Comparison of ENCODE assay signal across 20 cellular contexts in genomic region chr11:61885166-61885778, GRCh38. TPM values are rescaled to one million over a fixed set of nuclear protein-coding genes. Genes with fewer than 3 reads are reported as not detected.
DNase-seq lines count a peak whose midpoint lies in the region; ATAC-seq and TF ChIP-seq lines count a peak whose summit lies in the region.
"Had no signal": no experiment of that assay in that cellular context is flagged by ENCODE, and none has a peak within 500 bp of the region (broad histone marks: within the 10 kb centered on the region; RNA-seq: fewer than 3 reads in every experiment).

No MANE protein-coding gene starts in this region.

- no peak overlapping the region for H3K4me2 ChIP-seq in neural progenitor cell
- H3K4me2 ChIP-seq: hepatocyte had no signal

- H3K36me3 ChIP-seq in RWPE2 (ENCODE audit: low read depth) = peaks cover 49% of the 10 kb centered on the region
- H3K36me3 ChIP-seq in neural progenitor cell = no peaks in the 10 kb centered on the region
- H3K36me3 ChIP-seq in lower lobe of right lung = no peaks in the 10 kb centered on the region

- peaks cover 2% of the 10 kb centered on the region for H3K9me3 Mint-ChIP-seq in neural progenitor cell
- no peaks in the 10 kb centered on the region for H3K9me3 Mint-ChIP-seq in activated T-helper 17 cell treated with anti-CD3 and anti-CD28 coated beads, Interleukin-2, amount 50 U/mL, for 72 hours
- H3K9me3 Mint-ChIP-seq: neural crest cell; T-helper 2 cell treated with Interferon-gamma antibody and Interleukin-4, amounts not matched to agents 5 μg/mL and 100 μg/mL, for 36 hours had no signal

- no peak overlapping the region for H3K9ac ChIP-seq in neural progenitor cell

- ATAC-seq in RWPE2 (ENCODE audit: low read depth) (no peak), HG02938 (IDR thresholded peaks at IDR 0.05; ENCODE audit: unreplicated experiment) (no peak), lower lobe of right lung (no peak)
- ATAC-seq in activated T-helper 17 cell treated with anti-CD3 and anti-CD28 coated beads, Interleukin-2, amount 50 U/mL, for 72 hours (replicated peaks) = no peak

- peaks cover 13% of the 10 kb centered on the region for H3K4me1 Mint-ChIP-seq in neural progenitor cell
- H3K4me1 Mint-ChIP-seq in activated T-helper 17 cell treated with anti-CD3 and anti-CD28 coated beads, Interleukin-2, amount 50 U/mL, for 72 hours = no peaks in the 10 kb centered on the region

- no peaks in the 10 kb centered on the region for H3F3A ChIP-seq in neural progenitor cell (ENCODE audit: low read depth)

- peaks cover 4% of the 10 kb centered on the region for H3K27me3 Mint-ChIP-seq in neural progenitor cell (ENCODE audit: insufficient read depth, low read depth)
- H3K27me3 Mint-ChIP-seq in activated T-helper 17 cell treated with anti-CD3 and anti-CD28 coated beads, Interleukin-2, amount 50 U/mL, for 72 hours = no peaks in the 10 kb centered on the region

- DNase-seq in DMS 273 (lab: John Stamatoyannopoulos, UW; ENCODE audit: unreplicated experiment) (peak; percentile 25), DMS 273 treated with DMSO at 0.1 percent for 48 hours (lab: John Stamatoyannopoulos, UW) (no peak), NCI-H128 (lab: John Stamatoyannopoulos, UW; ENCODE audit: unreplicated experiment) (peak; percentile 35), RWPE2 (ENCODE audit: low spot score) (no peak), neural progenitor cell (ENCODE audit: low spot score) (peak; percentile 23), lower lobe of right lung (no peak)
- DNase-seq: activated CD4-positive, alpha-beta T cell treated with anti-CD3 and anti-CD28 coated beads for 4 hours; activated gamma-delta T cell; C1 segment of cervical spinal cord; cerebellar nuclear complex; H7; NCI-H226; stimulated activated CD4-positive, alpha-beta T cell treated with anti-CD3 and anti-CD28 coated beads, Interleukin-15, amount 100 ng/mL, for 24 hours; stimulated activated naive CD4-positive, alpha-beta T cell had no signal

- intact Hi-C loops in lower lobe of right lung (cut with DNase I) = no loop called here

- H3K36me3 Mint-ChIP-seq in neural progenitor cell = no peaks in the 10 kb centered on the region
- H3K36me3 Mint-ChIP-seq in activated T-helper 17 cell treated with anti-CD3 and anti-CD28 coated beads, Interleukin-2, amount 50 U/mL, for 72 hours (ENCODE audit: low read depth) = no peaks in the 10 kb centered on the region

- no peak overlapping the region for H3K4me3 ChIP-seq in RWPE2 (ENCODE audit: severe bottlenecking)
- H3K4me3 ChIP-seq in neural progenitor cell = no peak overlapping the region
- H3K4me3 ChIP-seq in lower lobe of right lung = no peak overlapping the region
- H3K4me3 ChIP-seq: hepatocyte had no signal

- no peaks in the 10 kb centered on the region for H3K79me2 ChIP-seq in neural progenitor cell (ENCODE audit: low read depth)
- H3K79me2 ChIP-seq: hepatocyte had no signal

- H2AFZ ChIP-seq in neural progenitor cell (replicated peaks) = no peak overlapping the region
- H2AFZ ChIP-seq: hepatocyte had no signal

- peaks cover 26% of the 10 kb centered on the region for H3K4me1 ChIP-seq in RWPE2 (ENCODE audit: insufficient read depth, poor library complexity, severe bottlenecking)
- H3K4me1 ChIP-seq in neural progenitor cell = peaks cover 7% of the 10 kb centered on the region
- peaks cover 11% of the 10 kb centered on the region for H3K4me1 ChIP-seq in lower lobe of right lung

- H3K27ac Mint-ChIP-seq in neural progenitor cell = no peak overlapping the region
- H3K27ac Mint-ChIP-seq in activated T-helper 17 cell treated with anti-CD3 and anti-CD28 coated beads, Interleukin-2, amount 50 U/mL, for 72 hours = no peak overlapping the region
- H3K27ac Mint-ChIP-seq: T-helper 2 cell treated with Interferon-gamma antibody and Interleukin-4, amounts not matched to agents 5 μg/mL and 100 μg/mL, for 36 hours had no signal

- H3K27ac ChIP-seq in RWPE2 (ENCODE audit: poor library complexity, severe bottlenecking) (peak overlapping the region; percentile 84), neural progenitor cell (no peak overlapping the region), lower lobe of right lung (no peak overlapping the region)
- H3K27ac ChIP-seq: 22Rv1, hepatocyte had no signal

- H4K20me1 ChIP-seq in neural progenitor cell (ENCODE audit: low read depth) = peaks cover 6% of the 10 kb centered on the region

- TF ChIP-seq CTCF in RWPE2 (IDR thresholded peaks at IDR 0.05; ENCODE audit: poor library complexity, severe bottlenecking) (no peak), neural progenitor cell (IDR thresholded peaks at IDR 0.05) (no peak), lower lobe of right lung (IDR thresholded peaks at IDR 0.05) (no peak)

- H3K9me3 ChIP-seq in RWPE2 (ENCODE audit: severe bottlenecking) (no peaks in the 10 kb centered on the region), neural progenitor cell (ENCODE audit: low read depth) (no peaks in the 10 kb centered on the region), lower lobe of right lung (no peaks in the 10 kb centered on the region)

- no peaks in the 10 kb centered on the region for H3K27me3 ChIP-seq in RWPE2 (ENCODE audit: insufficient read depth, poor library complexity, severe bottlenecking)
- H3K27me3 ChIP-seq in neural progenitor cell = no peaks in the 10 kb centered on the region
- H3K27me3 ChIP-seq in lower lobe of right lung (ENCODE audit: low read depth) = no peaks in the 10 kb centered on the region
- H3K27me3 ChIP-seq: hepatocyte had no signal

- no peak overlapping the region for H3K4me3 Mint-ChIP-seq in neural progenitor cell
- no peak overlapping the region for H3K4me3 Mint-ChIP-seq in activated T-helper 17 cell treated with anti-CD3 and anti-CD28 coated beads, Interleukin-2, amount 50 U/mL, for 72 hours
- H3K4me3 Mint-ChIP-seq: neural crest cell; T-helper 2 cell treated with Interferon-gamma antibody and Interleukin-4, amounts not matched to agents 5 μg/mL and 100 μg/mL, for 36 hours had no signal

RNA-seq across cellular contexts. Expression of gene FADS3, which starts 6.1 kb away (rescaled TPM):
- total RNA-seq in neural progenitor cell (ENCODE audit: low replicate concordance) = 10.1 and 28.7 TPM in 2 replicates
- 10 to 100 TPM in 1 of 2 donors, 1 to 10 TPM in 1; 3.6 to 24.7 TPM for total RNA-seq in activated T-helper 17 cell treated with anti-CD3 and anti-CD28 coated beads, Interleukin-2, amount 50 U/mL, for 72 hours
- 50.1 TPM for total RNA-seq in lower lobe of right lung

RNA-seq across cellular contexts. Expression of gene RAB3IL1, which starts 32.1 kb away (rescaled TPM):
- 1.4 TPM in 2 replicates for total RNA-seq in neural progenitor cell (ENCODE audit: low replicate concordance)
- total RNA-seq in activated T-helper 17 cell treated with anti-CD3 and anti-CD28 coated beads, Interleukin-2, amount 50 U/mL, for 72 hours = not detected
- total RNA-seq in lower lobe of right lung = 11.4 TPM

RNA-seq across cellular contexts. Expression of gene FADS2, which starts 57.2 kb away (rescaled TPM):
- total RNA-seq in neural progenitor cell (ENCODE audit: low replicate concordance) = 233 and 407 TPM in 2 replicates
- total RNA-seq in activated T-helper 17 cell treated with anti-CD3 and anti-CD28 coated beads, Interleukin-2, amount 50 U/mL, for 72 hours = 10 to 100 TPM in 1 of 2 donors, 1 to 10 TPM in 1; 9.4 to 58.3 TPM
- total RNA-seq in lower lobe of right lung = 82.0 TPM

Comparison
In these comparisons a context has a peak if more than half of its experiments do, and no peak if none do; other contexts are left out.
1. DNase-seq: peak in DMS 273 (single experiment), NCI-H128 (single experiment) and neural progenitor cell (single experiment); none in DMS 273 treated with DMSO at 0.1 percent for 48 hours (single experiment), RWPE2 (single experiment) and lower lobe of right lung (single experiment).